In genomic region chr3:129160891-129161859, GRCh38 we compare ENCODE assay signal across 1 cellular context.
TF ChIP-seq lines count a peak whose summit lies in the region.

TSS of gene ISY1 (minus strand) at chr3:129161063. CDS start at chr3:129160975, 88 bp downstream.

TF ChIP-seq in GM23338, 12 proteins besides CTCF, POLR2A, EP300 and RAD21 (continued from another document):
- TF ChIP-seq ZNF462 (CRISPR knock-in tag; IDR thresholded peaks at IDR 0.05) (no peak), POLR2AphosphoS5 (IDR thresholded peaks at IDR 0.05; ENCODE audit: low read depth) (peak; percentile 50; the same call in 1 of the 2 replicates), ETS1 (IDR thresholded peaks at IDR 0.05) (peak; percentile 91), JUNB (IDR thresholded peaks at IDR 0.05; ENCODE audit: unreplicated experiment) (no peak), EZH2 (IDR thresholded peaks at IDR 0.05; ENCODE audit: low read depth, unreplicated experiment) (no peak), CREB1 (CRISPR knock-in tag; IDR thresholded peaks at IDR 0.05; ENCODE audit: low read depth) (peak; percentile 92), REST (IDR thresholded peaks at IDR 0.05; ENCODE audit: unreplicated experiment) (no peak)
